1 cellular context compared by ENCODE assay signal in the genomic region with DNA sequence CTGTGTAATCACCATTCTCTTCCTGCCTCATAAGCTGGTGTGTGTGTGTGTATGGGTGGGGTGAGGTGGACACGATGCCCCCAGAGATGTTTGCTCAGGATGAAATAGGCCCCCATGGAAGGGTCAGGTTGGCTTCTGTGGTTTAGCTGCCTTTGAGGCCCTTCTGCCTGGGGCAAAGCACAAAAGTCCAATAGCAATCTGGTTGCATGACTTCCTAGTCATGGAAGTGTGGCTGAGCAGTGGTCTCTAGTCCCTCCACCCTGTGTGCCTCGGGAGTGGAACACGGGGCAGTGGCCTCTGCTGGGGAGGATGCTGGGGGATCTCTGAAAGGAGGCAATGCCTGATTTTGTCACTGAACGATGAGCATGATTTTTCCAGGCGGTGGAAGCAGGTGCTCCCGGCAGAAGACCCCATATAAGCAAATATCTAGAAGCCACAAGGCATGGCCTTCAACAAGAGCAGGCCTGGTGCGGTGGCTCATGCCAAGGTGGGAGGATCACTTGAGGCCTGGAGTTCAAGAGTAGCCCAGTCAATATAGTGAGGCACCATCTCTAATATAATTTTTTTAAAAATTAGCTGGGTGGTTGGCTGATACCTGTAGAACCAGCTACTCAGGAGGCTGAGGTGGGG.
TF ChIP-seq lines count a peak whose summit lies in the region.
"Not testable (repeated sequence)": the region's sequence is repeated elsewhere in the genome, so short reads cannot be mapped to it uniquely, and the experiment has no call there.

No MANE protein-coding gene starts in this region.

TF ChIP-seq in HepG2, 621 proteins besides CTCF, POLR2A, EP300 and RAD21 (continued from another document and continues in another):
- TF ChIP-seq THAP9 (CRISPR knock-in tag; IDR thresholded peaks at IDR 0.05; ENCODE audit: borderline replicate concordance) (peak; percentile 24; the same call in 1 of the 2 replicates), TEAD3 (CRISPR knock-in tag; optimal IDR thresholded peaks at IDR 0.05; ENCODE audit: borderline replicate concordance) (peak; percentile 83), SKI (IDR thresholded peaks at IDR 0.05; ENCODE audit: partially characterized antibody) (peak; percentile 37), GATAD1 (CRISPR knock-in tag; IDR thresholded peaks at IDR 0.05) (peak; percentile 56; the same call in 1 of the 2 replicates), ZNF18 (CRISPR knock-in tag; IDR thresholded peaks at IDR 0.05; ENCODE audit: insufficient replicate concordance) (peak; percentile 46), NR2C2 (CRISPR knock-in tag; IDR thresholded peaks at IDR 0.05; ENCODE audit: borderline replicate concordance) (peak; percentile 67), ZNF34 (CRISPR knock-in tag; IDR thresholded peaks at IDR 0.05; ENCODE audit: borderline replicate concordance) (0 out of 2 replicates have a peak, but pooled peaks have one; percentile 30), ZNF205 (CRISPR knock-in tag; IDR thresholded peaks at IDR 0.05) (peak; percentile 67; the same call in 1 of the 2 replicates), HOXA3 (CRISPR knock-in tag; IDR thresholded peaks at IDR 0.05) (peak; percentile 83), ZFP90 (CRISPR knock-in tag; IDR thresholded peaks at IDR 0.05; ENCODE audit: borderline replicate concordance) (0 out of 2 replicates have a peak, but pooled peaks have one; percentile 74), ZNF431 (CRISPR knock-in tag; IDR thresholded peaks at IDR 0.05; ENCODE audit: borderline replicate concordance, low read depth) (0 out of 2 replicates have a peak, but pooled peaks have one; percentile 24), ZBTB40 (CRISPR knock-in tag; IDR thresholded peaks at IDR 0.05) (peak; percentile 72; the same call in 1 of the 2 replicates), SIX4 (CRISPR knock-in tag; IDR thresholded peaks at IDR 0.05) (peak; percentile 52; the same call in 1 of the 2 replicates), ZNF709 (CRISPR knock-in tag; IDR thresholded peaks at IDR 0.05) (peak; percentile 37; the same call in 1 of the 2 replicates), SIX1 (CRISPR knock-in tag; IDR thresholded peaks at IDR 0.05; ENCODE audit: borderline replicate concordance) (0 out of 2 replicates have a peak, but pooled peaks have one; percentile 61), ZMYM2 (CRISPR knock-in tag; IDR thresholded peaks at IDR 0.05) (peak; percentile 29; the same call in 1 of the 2 replicates), TCF7 (IDR thresholded peaks at IDR 0.05; ENCODE audit: low read depth) (peak; percentile 67), HES4 (CRISPR knock-in tag; IDR thresholded peaks at IDR 0.05; ENCODE audit: borderline replicate concordance) (peak; percentile 35; the same call in 1 of the 2 replicates), MIER2 (CRISPR knock-in tag; IDR thresholded peaks at IDR 0.05) (peak; percentile 64), ZNF670 (CRISPR knock-in tag; IDR thresholded peaks at IDR 0.05; ENCODE audit: borderline replicate concordance) (0 out of 2 replicates have a peak, but pooled peaks have one; percentile 57), ZNF354B (CRISPR knock-in tag; IDR thresholded peaks at IDR 0.05) (0 out of 2 replicates have a peak, but pooled peaks have one; percentile 0), KLF16 (CRISPR knock-in tag; IDR thresholded peaks at IDR 0.05) (peak in 1 of 2 experiments; percentile 34; a peak in 1 of 4 replicates), SKIL (CRISPR knock-in tag; IDR thresholded peaks at IDR 0.05; ENCODE audit: borderline replicate concordance) (peak; percentile 58; the same call in 1 of the 2 replicates), ISL2 (CRISPR knock-in tag; IDR thresholded peaks at IDR 0.05) (peak; percentile 51; the same call in 1 of the 2 replicates), MZF1 (CRISPR knock-in tag; IDR thresholded peaks at IDR 0.05; ENCODE audit: borderline replicate concordance) (0 out of 2 replicates have a peak, but pooled peaks have one; percentile 38), FOXP4 (CRISPR knock-in tag; IDR thresholded peaks at IDR 0.05) (peak; percentile 85), ZNF614 (CRISPR knock-in tag; IDR thresholded peaks at IDR 0.05; ENCODE audit: borderline replicate concordance) (peak; percentile 81; the same call in 1 of the 2 replicates), ZNF510 (CRISPR knock-in tag; IDR thresholded peaks at IDR 0.05; ENCODE audit: low read depth) (peak; percentile 91)
- TF ChIP-seq, protein P1, sequence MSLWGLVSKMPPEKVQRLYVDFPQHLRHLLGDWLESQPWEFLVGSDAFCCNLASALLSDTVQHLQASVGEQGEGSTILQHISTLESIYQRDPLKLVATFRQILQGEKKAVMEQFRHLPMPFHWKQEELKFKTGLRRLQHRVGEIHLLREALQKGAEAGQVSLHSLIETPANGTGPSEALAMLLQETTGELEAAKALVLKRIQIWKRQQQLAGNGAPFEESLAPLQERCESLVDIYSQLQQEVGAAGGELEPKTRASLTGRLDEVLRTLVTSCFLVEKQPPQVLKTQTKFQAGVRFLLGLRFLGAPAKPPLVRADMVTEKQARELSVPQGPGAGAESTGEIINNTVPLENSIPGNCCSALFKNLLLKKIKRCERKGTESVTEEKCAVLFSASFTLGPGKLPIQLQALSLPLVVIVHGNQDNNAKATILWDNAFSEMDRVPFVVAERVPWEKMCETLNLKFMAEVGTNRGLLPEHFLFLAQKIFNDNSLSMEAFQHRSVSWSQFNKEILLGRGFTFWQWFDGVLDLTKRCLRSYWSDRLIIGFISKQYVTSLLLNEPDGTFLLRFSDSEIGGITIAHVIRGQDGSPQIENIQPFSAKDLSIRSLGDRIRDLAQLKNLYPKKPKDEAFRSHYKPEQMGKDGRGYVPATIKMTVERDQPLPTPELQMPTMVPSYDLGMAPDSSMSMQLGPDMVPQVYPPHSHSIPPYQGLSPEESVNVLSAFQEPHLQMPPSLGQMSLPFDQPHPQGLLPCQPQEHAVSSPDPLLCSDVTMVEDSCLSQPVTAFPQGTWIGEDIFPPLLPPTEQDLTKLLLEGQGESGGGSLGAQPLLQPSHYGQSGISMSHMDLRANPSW (CRISPR knock-in tag; IDR thresholded peaks at IDR 0.05; ENCODE audit: borderline replicate concordance), result peak; percentile 65; the same call in 1 of the 2 replicates
- not testable (repeated sequence) for TF ChIP-seq ZBTB40 (IDR thresholded peaks at IDR 0.05)
